Comparison of ENCODE assay signal across 9 cellular contexts in the genomic region with DNA sequence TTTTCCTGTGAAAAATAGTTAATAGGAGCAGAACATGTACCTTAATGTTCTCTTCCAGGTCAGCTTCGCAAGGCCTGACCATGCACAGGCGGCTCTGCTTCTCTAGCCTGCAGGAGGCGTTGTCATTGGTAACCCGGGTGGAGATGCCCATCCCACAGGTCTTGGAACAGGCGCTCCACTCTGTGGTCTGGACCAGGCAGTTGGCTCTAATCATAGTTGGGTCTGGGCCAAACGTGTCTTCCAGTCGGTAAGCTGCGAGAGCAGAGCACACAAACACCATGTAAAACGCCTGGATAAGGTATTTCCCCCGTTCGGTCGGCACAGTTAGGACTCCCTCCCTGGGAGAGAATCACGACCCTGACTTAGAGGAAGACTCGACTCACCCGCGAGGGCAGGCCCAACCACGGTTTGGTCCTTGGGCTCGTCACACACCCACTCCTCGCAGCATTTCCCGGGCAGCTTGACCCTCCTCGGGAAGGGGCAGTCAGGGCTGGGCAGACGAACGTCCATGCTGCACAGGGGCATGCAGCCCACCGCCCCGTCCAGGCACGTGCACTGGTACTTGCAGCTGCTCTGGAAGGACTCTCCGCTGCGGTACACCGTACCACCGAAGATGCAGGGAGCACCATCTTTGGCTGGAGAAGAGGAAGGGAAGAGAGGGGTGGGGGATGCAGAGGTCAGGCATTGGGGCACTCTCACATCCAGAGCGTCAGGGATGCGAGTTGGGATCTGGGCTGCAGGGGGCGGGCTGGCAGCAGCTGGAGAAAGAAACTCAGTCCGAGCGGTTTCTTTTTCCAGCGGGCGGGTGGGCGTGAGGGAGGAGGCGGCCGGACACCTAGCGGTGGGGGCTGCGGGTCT. TPM values are rescaled to one million over a fixed set of nuclear protein-coding genes. Genes with fewer than 3 reads are reported as not detected.
DNase-seq lines count a peak whose midpoint lies in the region; ATAC-seq, FAIRE-seq and TF ChIP-seq lines count a peak whose summit lies in the region.
"Had no signal": no experiment of that assay in that cellular context is flagged by ENCODE, and none has a peak within 500 bp of the region (broad histone marks: within the 10 kb centered on the region; RNA-seq: fewer than 3 reads in every experiment).

No MANE protein-coding gene starts in this region.

- H3K27me3 ChIP-seq in breast epithelium (no peaks in the 10 kb centered on the region), iPS-15b (ENCODE audit: control insufficient read depth, insufficient read depth, low read length) (no peaks in the 10 kb centered on the region)

- H3K27ac ChIP-seq in HEK293 (ENCODE audit: extremely low read depth, low read depth, low read length), result peak overlapping the region; percentile 74; the same call in 1 of the 2 replicates
- peak overlapping the region; percentile 92 to 98 for H3K27ac ChIP-seq in breast epithelium

- intact Hi-C loops in breast epithelium (cut with DNase I; ENCODE audit: low total_unique reads), result no loop called here

- TF ChIP-seq POLR2A in breast epithelium (IDR thresholded peaks at IDR 0.05), result no peak

- CTCF ChIA-PET in HEK293 (lab: Yijun Ruan, JAX), result interaction anchor here (0.6 to 9.1 kb wide), 21 partner anchors 8 to 1399 kb away, joined by 3 to 113 read pairs (median 4); partner anchors contain the start of gene STX7

- H3K36me3 ChIP-seq in HEK293 (ENCODE audit: control insufficient read depth in 2 of 2, insufficient read depth in 1 of 2, low read length in 2 of 2) (peaks cover 0 to 8% of the 10 kb centered on the region in 2 experiments; a peak in 1 of 3 replicates), breast epithelium (no peaks in the 10 kb centered on the region), iPS-15b (ENCODE audit: control insufficient read depth, insufficient read depth, low read length) (peaks cover 4% of the 10 kb centered on the region)

- ATAC-seq in GM21360 (IDR thresholded peaks at IDR 0.05; ENCODE audit: unreplicated experiment), result no peak

- peak; percentile 48 for TF ChIP-seq CTCF in D721Med (IDR thresholded peaks at IDR 0.05; ENCODE audit: insufficient read depth, missing control alignments)
- TF ChIP-seq CTCF in HEK293 (tag by site-specific recombination; IDR thresholded peaks at IDR 0.05), result peak; percentile 95
- TF ChIP-seq CTCF in breast epithelium (IDR thresholded peaks at IDR 0.05), result peak; percentile 16 to 37 (median 37)

- H3K4me3 ChIP-seq in HEK293 (ENCODE audit: low read depth, low read length), result peak overlapping the region; percentile 73
- peak overlapping the region; percentile 76 to 79 (median 78) for H3K4me3 ChIP-seq in breast epithelium
- peak overlapping the region; percentile 76 for H3K4me3 ChIP-seq in iPS-15b (ENCODE audit: low read depth, low read length)

- H3K4me1 ChIP-seq in HEK293 (ENCODE audit: control insufficient read depth, insufficient read depth, low read length) (peaks cover 23% of the 10 kb centered on the region), breast epithelium (no peaks in the 10 kb centered on the region), iPS-15b (ENCODE audit: control insufficient read depth, insufficient read depth, low read length) (peaks cover 40% of the 10 kb centered on the region)

- H3K9me3 ChIP-seq in HEK293 (ENCODE audit: control insufficient read depth, insufficient read depth, low read depth, low read length), result no peaks in the 10 kb centered on the region
- H3K9me3 ChIP-seq in breast epithelium, result no peaks in the 10 kb centered on the region
- no peaks in the 10 kb centered on the region for H3K9me3 ChIP-seq in iPS-15b (ENCODE audit: control insufficient read depth, insufficient read depth, low read length)

- POLR2A ChIA-PET in HEK293 (lab: Yijun Ruan, JAX), result interaction anchor here (0.6 to 3.3 kb wide), 20 partner anchors 9 to 563 kb away, joined by 3 to 62 read pairs (median 4); partner anchors contain the start of gene STX7

- H3K9ac ChIP-seq in iPS-15b (ENCODE audit: low read depth, low read length), result peak overlapping the region; percentile 9

- no peak for FAIRE-seq in D721Med (lab: Jason Lieb, UNC)

- DNase-seq in D721Med (ENCODE audit: insufficient read length, low spot score), result no peak
- DNase-seq in breast epithelium (ENCODE audit: low spot score in 2 of 2), result peak; percentile 71 to 81
- DNase-seq in retina, result peak; percentile 89
- DNase-seq in NCI-H1694 (lab: John Stamatoyannopoulos, UW), result no peak

TF ChIP-seq in HEK293, 187 proteins besides CTCF, POLR2A, EP300 and RAD21 (continues in another document):
- TF ChIP-seq EGR2 (tag by site-specific recombination; IDR thresholded peaks at IDR 0.05; ENCODE audit: low read depth) (peak; percentile 78), PBX3 (CRISPR knock-in tag; IDR thresholded peaks at IDR 0.05) (peak; percentile 85), SP2 (tag by site-specific recombination; IDR thresholded peaks at IDR 0.05) (peak; percentile 12; the same call in 1 of the 2 replicates), KLF9 (tag by site-specific recombination; IDR thresholded peaks at IDR 0.05; ENCODE audit: low read depth) (peak; percentile 52; the same call in 1 of the 2 replicates), ZSCAN30 (tag by site-specific recombination; IDR thresholded peaks at IDR 0.05) (0 out of 2 replicates have a peak, but pooled peaks have one; percentile 35), ZBTB17 (tag by site-specific recombination; IDR thresholded peaks at IDR 0.05) (peak; percentile 98), ZBTB10 (tag by site-specific recombination; IDR thresholded peaks at IDR 0.05) (no peak)

TF ChIP-seq in PFSK-1, 5 proteins besides CTCF, POLR2A, EP300 and RAD21:
- TF ChIP-seq TAF1 (IDR thresholded peaks at IDR 0.05; ENCODE audit: borderline replicate concordance, insufficient read depth, low read length) (no peak), POLR2AphosphoS5 (IDR thresholded peaks at IDR 0.05; ENCODE audit: low read depth, low read length) (peak; percentile 6; the same call in 1 of the 2 replicates), REST (IDR thresholded peaks at IDR 0.05; ENCODE audit: insufficient read depth in 1 of 2, low read depth in 2 of 2, low read length in 2 of 2) (no peak), SIN3A (IDR thresholded peaks at IDR 0.05; ENCODE audit: borderline replicate concordance, insufficient read depth, low read length) (peak; percentile 72; the same call in 1 of the 2 replicates), FOXP2 (optimal IDR thresholded peaks at IDR 0.05; ENCODE audit: borderline replicate concordance, extremely low read depth, extremely low read length, insufficient read depth) (no peak)

RNA-seq across cellular contexts. Expression of gene CCN2, which starts 1.0 kb away (rescaled TPM):
- polyA plus RNA-seq in PFSK-1 (2012; ENCODE audit: insufficient read length, low read depth), result 119 TPM
- total RNA-seq in breast epithelium, result 100 to 1,000 TPM in 1 of 3 donors, 10 to 100 TPM in 2; 91.1 to 122 (median 95.0) TPM
- total RNA-seq: activated CD8-positive, alpha-beta memory T cell treated with anti-CD3 and anti-CD28 coated beads for 36 hours had no signal

Comparison
In these comparisons a context has a peak if more than half of its experiments do, and no peak if none do; other contexts are left out.
1. DNase-seq: peak in breast epithelium (2 of 2) and retina (single experiment); none in D721Med (single experiment) and NCI-H1694 (single experiment).
2. CTCF ChIP-seq: peak in every context shown above with its lines; median percentile 95 in HEK293; 48 in D721Med; 37 in breast epithelium.
3. Peak in every context shown above with its lines, with median percentiles within 50 percentile points of each other: H3K4me3 ChIP-seq.